In genomic region chr4:179007758-179008157, GRCh38 we compare ENCODE assay signal across 2 cellular contexts.
TF ChIP-seq lines count a peak whose summit lies in the region.

No MANE protein-coding gene starts in this region.

TF ChIP-seq in GM23338, 12 proteins besides CTCF, POLR2A, EP300 and RAD21 (continued from another document):
- no peak for TF ChIP-seq ZNF331 (CRISPR knock-in tag; IDR thresholded peaks at IDR 0.05; ENCODE audit: low read depth)
- TF ChIP-seq EZH2phosphoT487 (IDR thresholded peaks at IDR 0.05; ENCODE audit: unreplicated experiment) = no peak
- no peak for TF ChIP-seq ZNF114 (CRISPR knock-in tag; IDR thresholded peaks at IDR 0.05)
- TF ChIP-seq ZNF462 (CRISPR knock-in tag; IDR thresholded peaks at IDR 0.05) = no peak
- TF ChIP-seq, protein P1, sequence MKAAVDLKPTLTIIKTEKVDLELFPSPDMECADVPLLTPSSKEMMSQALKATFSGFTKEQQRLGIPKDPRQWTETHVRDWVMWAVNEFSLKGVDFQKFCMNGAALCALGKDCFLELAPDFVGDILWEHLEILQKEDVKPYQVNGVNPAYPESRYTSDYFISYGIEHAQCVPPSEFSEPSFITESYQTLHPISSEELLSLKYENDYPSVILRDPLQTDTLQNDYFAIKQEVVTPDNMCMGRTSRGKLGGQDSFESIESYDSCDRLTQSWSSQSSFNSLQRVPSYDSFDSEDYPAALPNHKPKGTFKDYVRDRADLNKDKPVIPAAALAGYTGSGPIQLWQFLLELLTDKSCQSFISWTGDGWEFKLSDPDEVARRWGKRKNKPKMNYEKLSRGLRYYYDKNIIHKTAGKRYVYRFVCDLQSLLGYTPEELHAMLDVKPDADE (IDR thresholded peaks at IDR 0.05) = no peak
- no peak for TF ChIP-seq JUNB (IDR thresholded peaks at IDR 0.05; ENCODE audit: unreplicated experiment)

TF ChIP-seq in HCT116, 20 proteins besides CTCF, POLR2A, EP300 and RAD21 (continued from another document):
- TF ChIP-seq ZBTB33 (IDR thresholded peaks at IDR 0.05; ENCODE audit: extremely low read depth, insufficient replicate concordance, low read length) = no peak
- TF ChIP-seq ZNF274 (IDR thresholded peaks at IDR 0.05; ENCODE audit: low read depth, low read length) = no peak
- no peak for TF ChIP-seq EGR1 (IDR thresholded peaks at IDR 0.05; ENCODE audit: low read depth)
- no peak for TF ChIP-seq JUND (IDR thresholded peaks at IDR 0.05)
